In genomic region chr3:25427155-25428002, GRCh38 we compare ENCODE assay signal across 9 cellular contexts. TPM values are rescaled to one million over a fixed set of nuclear protein-coding genes. Genes with fewer than 3 reads are reported as not detected.
DNase-seq lines count a peak whose midpoint lies in the region; ATAC-seq and TF ChIP-seq lines count a peak whose summit lies in the region.
"Had no signal": no experiment of that assay in that cellular context is flagged by ENCODE, and none has a peak within 500 bp of the region (broad histone marks: within the 10 kb centered on the region; RNA-seq: fewer than 3 reads in every experiment).

No MANE protein-coding gene starts in this region.

- in situ Hi-C loops in astrocyte of the spinal cord (cut with HindIII; ENCODE audit: low sequenced_read_pairs): no loop called here

- ATAC-seq in GM23338: peak; percentile 42
- no peak for ATAC-seq in naive thymus-derived CD8-positive, alpha-beta T cell

- POLR2A ChIA-PET in naive thymus-derived CD8-positive, alpha-beta T cell (lab: Charles Lee): no interaction called here

- no peaks in the 10 kb centered on the region for H3K36me3 ChIP-seq in GM23338 (ENCODE audit: insufficient read depth)

- no peaks in the 10 kb centered on the region for H3K36me3 Mint-ChIP-seq in GM23338 (ENCODE audit: low read depth)
- H3K36me3 Mint-ChIP-seq in naive thymus-derived CD8-positive, alpha-beta T cell: peaks cover 0 to 6% (median 0%) of the 10 kb centered on the region in 3 donors

- peaks cover 70% of the 10 kb centered on the region for H3K4me1 Mint-ChIP-seq in GM23338
- H3K4me1 Mint-ChIP-seq in naive thymus-derived CD8-positive, alpha-beta T cell: peaks cover 0 to 8% (median 4%) of the 10 kb centered on the region in 4 donors

- H3K4me1 ChIP-seq in GM23338 (ENCODE audit: insufficient read depth): peaks cover 58% of the 10 kb centered on the region

- H3K27me3 Mint-ChIP-seq in GM23338 (ENCODE audit: insufficient read depth, low read depth, poor library complexity): peaks cover 8% of the 10 kb centered on the region
- peaks cover 30 to 72% (median 35%) of the 10 kb centered on the region in 5 donors for H3K27me3 Mint-ChIP-seq in naive thymus-derived CD8-positive, alpha-beta T cell

- H3K27ac ChIP-seq in GM23338 (ENCODE audit: low read depth): no peak overlapping the region

- H3K27ac Mint-ChIP-seq in GM23338: no peak overlapping the region
- no peak overlapping the region for H3K27ac Mint-ChIP-seq in naive thymus-derived CD8-positive, alpha-beta T cell

- no peak for TF ChIP-seq CTCF in GM23338 (conservative IDR thresholded peaks at IDR 0.05; ENCODE audit: low read depth in 2 of 2)
- TF ChIP-seq CTCF in astrocyte of the spinal cord (IDR thresholded peaks at IDR 0.05; ENCODE audit: low read depth, low read length): no peak

- no peak for DNase-seq in GM23338 (ENCODE audit: low spot score)
- DNase-seq in astrocyte of the spinal cord (ENCODE audit: low read depth, low spot score): peak; percentile 61
- DNase-seq in skeletal muscle cell (ENCODE audit: low read depth): no peak
- no peak for DNase-seq in SKM-1 (lab: John Stamatoyannopoulos, UW; ENCODE audit: unreplicated experiment)
- DNase-seq in NCI-H2196 treated with DMSO at 0.1 percent for 48 hours (lab: John Stamatoyannopoulos, UW; ENCODE audit: unreplicated experiment): no peak
- no peak for DNase-seq in naive thymus-derived CD8-positive, alpha-beta T cell
- no peak for DNase-seq in NOMO-1 treated with dmso at 0.1 percent for 144 hours (lab: John Stamatoyannopoulos, UW; ENCODE audit: unreplicated experiment)
- DNase-seq: activated CD4-positive, alpha-beta T cell treated with anti-CD3 and anti-CD28 coated beads, Interleukin-2, amount 50 U/mL, for 4 hours had no signal

- peak overlapping the region; percentile 85 for H2AFZ ChIP-seq in GM23338

- no peaks in the 10 kb centered on the region for H3K79me2 ChIP-seq in GM23338 (replicated peaks; ENCODE audit: insufficient read depth)

- no peaks in the 10 kb centered on the region; the same call in 1 of the 2 replicates for H3F3A ChIP-seq in GM23338 (replicated peaks; ENCODE audit: low read depth)

- H3K4me2 ChIP-seq in GM23338: peak overlapping the region; percentile 76

- H3K4me3 Mint-ChIP-seq in GM23338: peak overlapping the region; percentile 76
- H3K4me3 Mint-ChIP-seq in naive thymus-derived CD8-positive, alpha-beta T cell: peak overlapping the region in 3 of 10 donors; percentile 14 to 22 (median 21)

- no peaks in the 10 kb centered on the region for H3K9me2 ChIP-seq in GM23338 (ENCODE audit: insufficient read depth)

- no peaks in the 10 kb centered on the region for H3K9me3 ChIP-seq in iPS-18c (ENCODE audit: control insufficient read depth, insufficient read depth, low read length)

- peaks cover 19% of the 10 kb centered on the region for H3K27me3 ChIP-seq in GM23338 (ENCODE audit: insufficient read depth)

- no peaks in the 10 kb centered on the region for H4K20me1 ChIP-seq in GM23338 (replicated peaks; ENCODE audit: insufficient read depth)

- H3K4me3 ChIP-seq in GM23338 (peak overlapping the region; percentile 56), astrocyte of the spinal cord (ENCODE audit: low read depth, low read length) (peak overlapping the region; percentile 47), iPS-18c (ENCODE audit: insufficient read depth, low read depth, low read length) (peak overlapping the region; percentile 54; the same call in 1 of the 2 replicates), skeletal muscle cell (ENCODE audit: low read depth, low read length) (peak overlapping the region; percentile 56)

- H3K9me3 Mint-ChIP-seq in GM23338: no peaks in the 10 kb centered on the region; the same call in 2 of the 3 replicates
- H3K9me3 Mint-ChIP-seq in naive thymus-derived CD8-positive, alpha-beta T cell: peaks cover 0 to 2% (median 0%) of the 10 kb centered on the region in 9 donors

TF ChIP-seq in GM23338, 12 proteins besides CTCF, POLR2A, EP300 and RAD21 (continues in another document):
- TF ChIP-seq, protein P1, sequence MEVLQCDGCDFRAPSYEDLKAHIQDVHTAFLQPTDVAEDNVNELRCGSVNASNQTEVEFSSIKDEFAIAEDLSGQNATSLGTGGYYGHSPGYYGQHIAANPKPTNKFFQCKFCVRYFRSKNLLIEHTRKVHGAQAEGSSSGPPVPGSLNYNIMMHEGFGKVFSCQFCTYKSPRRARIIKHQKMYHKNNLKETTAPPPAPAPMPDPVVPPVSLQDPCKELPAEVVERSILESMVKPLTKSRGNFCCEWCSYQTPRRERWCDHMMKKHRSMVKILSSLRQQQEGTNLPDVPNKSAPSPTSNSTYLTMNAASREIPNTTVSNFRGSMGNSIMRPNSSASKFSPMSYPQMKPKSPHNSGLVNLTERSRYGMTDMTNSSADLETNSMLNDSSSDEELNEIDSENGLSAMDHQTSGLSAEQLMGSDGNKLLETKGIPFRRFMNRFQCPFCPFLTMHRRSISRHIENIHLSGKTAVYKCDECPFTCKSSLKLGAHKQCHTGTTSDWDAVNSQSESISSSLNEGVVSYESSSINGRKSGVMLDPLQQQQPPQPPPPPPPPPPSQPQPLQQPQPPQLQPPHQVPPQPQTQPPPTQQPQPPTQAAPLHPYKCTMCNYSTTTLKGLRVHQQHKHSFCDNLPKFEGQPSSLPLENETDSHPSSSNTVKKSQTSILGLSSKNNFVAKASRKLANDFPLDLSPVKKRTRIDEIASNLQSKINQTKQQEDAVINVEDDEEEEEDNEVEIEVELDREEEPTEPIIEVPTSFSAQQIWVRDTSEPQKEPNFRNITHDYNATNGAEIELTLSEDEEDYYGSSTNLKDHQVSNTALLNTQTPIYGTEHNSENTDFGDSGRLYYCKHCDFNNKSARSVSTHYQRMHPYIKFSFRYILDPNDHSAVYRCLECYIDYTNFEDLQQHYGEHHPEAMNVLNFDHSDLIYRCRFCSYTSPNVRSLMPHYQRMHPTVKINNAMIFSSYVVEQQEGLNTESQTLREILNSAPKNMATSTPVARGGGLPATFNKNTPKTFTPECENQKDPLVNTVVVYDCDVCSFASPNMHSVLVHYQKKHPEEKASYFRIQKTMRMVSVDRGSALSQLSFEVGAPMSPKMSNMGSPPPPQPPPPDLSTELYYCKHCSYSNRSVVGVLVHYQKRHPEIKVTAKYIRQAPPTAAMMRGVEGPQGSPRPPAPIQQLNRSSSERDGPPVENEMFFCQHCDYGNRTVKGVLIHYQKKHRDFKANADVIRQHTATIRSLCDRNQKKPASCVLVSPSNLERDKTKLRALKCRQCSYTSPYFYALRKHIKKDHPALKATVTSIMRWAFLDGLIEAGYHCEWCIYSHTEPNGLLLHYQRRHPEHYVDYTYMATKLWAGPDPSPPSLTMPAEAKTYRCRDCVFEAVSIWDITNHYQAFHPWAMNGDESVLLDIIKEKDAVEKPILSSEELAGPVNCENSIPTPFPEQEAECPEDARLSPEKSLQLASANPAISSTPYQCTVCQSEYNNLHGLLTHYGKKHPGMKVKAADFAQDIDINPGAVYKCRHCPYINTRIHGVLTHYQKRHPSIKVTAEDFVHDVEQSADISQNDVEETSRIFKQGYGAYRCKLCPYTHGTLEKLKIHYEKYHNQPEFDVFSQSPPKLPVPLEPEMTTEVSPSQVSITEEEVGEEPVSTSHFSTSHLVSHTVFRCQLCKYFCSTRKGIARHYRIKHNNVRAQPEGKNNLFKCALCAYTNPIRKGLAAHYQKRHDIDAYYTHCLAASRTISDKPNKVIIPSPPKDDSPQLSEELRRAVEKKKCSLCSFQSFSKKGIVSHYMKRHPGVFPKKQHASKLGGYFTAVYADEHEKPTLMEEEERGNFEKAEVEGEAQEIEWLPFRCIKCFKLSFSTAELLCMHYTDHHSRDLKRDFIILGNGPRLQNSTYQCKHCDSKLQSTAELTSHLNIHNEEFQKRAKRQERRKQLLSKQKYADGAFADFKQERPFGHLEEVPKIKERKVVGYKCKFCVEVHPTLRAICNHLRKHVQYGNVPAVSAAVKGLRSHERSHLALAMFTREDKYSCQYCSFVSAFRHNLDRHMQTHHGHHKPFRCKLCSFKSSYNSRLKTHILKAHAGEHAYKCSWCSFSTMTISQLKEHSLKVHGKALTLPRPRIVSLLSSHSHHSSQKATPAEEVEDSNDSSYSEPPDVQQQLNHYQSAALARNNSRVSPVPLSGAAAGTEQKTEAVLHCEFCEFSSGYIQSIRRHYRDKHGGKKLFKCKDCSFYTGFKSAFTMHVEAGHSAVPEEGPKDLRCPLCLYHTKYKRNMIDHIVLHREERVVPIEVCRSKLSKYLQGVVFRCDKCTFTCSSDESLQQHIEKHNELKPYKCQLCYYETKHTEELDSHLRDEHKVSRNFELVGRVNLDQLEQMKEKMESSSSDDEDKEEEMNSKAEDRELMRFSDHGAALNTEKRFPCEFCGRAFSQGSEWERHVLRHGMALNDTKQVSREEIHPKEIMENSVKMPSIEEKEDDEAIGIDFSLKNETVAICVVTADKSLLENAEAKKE (CRISPR knock-in tag; IDR thresholded peaks at IDR 0.05): no peak
- TF ChIP-seq NANOG (IDR thresholded peaks at IDR 0.05; ENCODE audit: borderline replicate concordance) (no peak), ZNF331 (CRISPR knock-in tag; IDR thresholded peaks at IDR 0.05; ENCODE audit: low read depth) (no peak), CREB1 (CRISPR knock-in tag; IDR thresholded peaks at IDR 0.05; ENCODE audit: low read depth) (no peak), EZH2 (IDR thresholded peaks at IDR 0.05; ENCODE audit: low read depth, unreplicated experiment) (no peak)

RNA-seq across cellular contexts. Expression of gene RARB, which starts 0.7 kb away (rescaled TPM):
- 0.14 and 0.39 TPM in 2 replicates for total RNA-seq in GM23338 (2014; rRNA removed; shearing (Covaris generic))
- polyA plus RNA-seq in GM23338 (2016; fragmentation: Nextera tagmentation; extraction: Ambion mirVana): 0.30 and 0.42 TPM in 2 replicates
- not detected for total RNA-seq in naive thymus-derived CD8-positive, alpha-beta T cell
- polyA plus RNA-seq in naive thymus-derived CD8-positive, alpha-beta T cell: under 1 TPM in 1 of 3 donors, not detected in 2; 0.09 TPM
